1 cellular context compared by ENCODE assay signal in the genomic region with DNA sequence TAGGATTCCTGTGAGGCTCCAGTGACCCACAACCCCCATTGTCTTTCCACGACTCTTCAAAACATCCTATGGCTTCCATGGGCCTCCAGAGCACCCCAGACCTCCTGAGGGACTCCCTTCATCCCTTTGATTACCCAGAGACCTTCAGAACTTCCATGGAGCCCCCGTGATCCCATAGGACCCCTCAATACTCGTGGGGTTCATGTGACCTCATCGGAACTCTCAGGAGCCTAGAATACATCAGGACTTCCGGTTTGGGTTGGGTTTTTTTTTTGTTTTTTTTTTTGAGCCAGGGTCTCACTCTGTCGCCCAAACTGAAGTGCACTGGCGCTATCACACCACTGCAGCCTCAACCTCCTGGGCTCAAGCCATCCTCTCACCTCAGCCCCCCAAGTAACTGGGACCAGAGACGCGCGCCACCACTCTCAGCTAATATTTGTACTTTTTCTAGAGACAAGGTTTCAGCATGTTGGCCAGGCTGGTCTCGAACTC.
TF ChIP-seq lines count a peak whose summit lies in the region.

No MANE protein-coding gene starts in this region.

TF ChIP-seq in GM12878, 131 proteins besides CTCF, POLR2A, EP300 and RAD21 (continued from another document and continues in another):
- TF ChIP-seq POU2F2 (IDR thresholded peaks at IDR 0.05; ENCODE audit: borderline replicate concordance, low read depth, low read length) (no peak), MTA3 (IDR thresholded peaks at IDR 0.05; ENCODE audit: borderline replicate concordance, low read length) (0 out of 2 replicates have a peak, but pooled peaks have one; percentile 35), CREM (IDR thresholded peaks at IDR 0.05; ENCODE audit: low read depth) (0 out of 2 replicates have a peak, but pooled peaks have one; percentile 18), NR2C1 (IDR thresholded peaks at IDR 0.05) (no peak), CHD2 (IDR thresholded peaks at IDR 0.05; ENCODE audit: borderline replicate concordance, low read depth, low read length) (no peak), KLF5 (IDR thresholded peaks at IDR 0.05; ENCODE audit: partially characterized antibody) (no peak), ZNF217 (IDR thresholded peaks at IDR 0.05) (no peak), SREBF2 (IDR thresholded peaks at IDR 0.05; ENCODE audit: low read length) (no peak), LARP7 (IDR thresholded peaks at IDR 0.05) (no peak), MYB (IDR thresholded peaks at IDR 0.05; ENCODE audit: borderline replicate concordance, low read depth, low read length) (no peak), IKZF1 (conservative IDR thresholded peaks at IDR 0.05) (peak; percentile 64), RBBP5 (conservative IDR thresholded peaks at IDR 0.05) (no peak), SREBF1 (IDR thresholded peaks at IDR 0.05; ENCODE audit: low read length) (no peak), SP1 (IDR thresholded peaks at IDR 0.05; ENCODE audit: low read depth, low read length) (no peak), TAF1 (IDR thresholded peaks at IDR 0.05; ENCODE audit: borderline replicate concordance, low read depth, low read length) (no peak), HDAC6 (IDR thresholded peaks at IDR 0.05; ENCODE audit: unreplicated experiment) (no peak), NR2C2 (IDR thresholded peaks at IDR 0.05; ENCODE audit: borderline replicate concordance, control insufficient read depth, insufficient read length, low read depth) (no peak), KAT2A (conservative IDR thresholded peaks at IDR 0.05; ENCODE audit: control insufficient read depth, low read depth, low read length) (no peak), BCL11A (IDR thresholded peaks at IDR 0.05; ENCODE audit: low read depth, low read length) (no peak), POLR2AphosphoS2 (IDR thresholded peaks at IDR 0.05; ENCODE audit: low read depth, low read length) (0 out of 2 replicates have a peak, but pooled peaks have one; percentile 25), TBL1XR1 (IDR thresholded peaks at IDR 0.05; ENCODE audit: low read depth, low read length) (no peak), NBN (IDR thresholded peaks at IDR 0.05) (0 out of 2 replicates have a peak, but pooled peaks have one; percentile 76), RCOR1 (conservative IDR thresholded peaks at IDR 0.05; ENCODE audit: low read depth, low read length) (no peak), GABPA (IDR thresholded peaks at IDR 0.05; ENCODE audit: low read depth) (peak; percentile 60), SRF (IDR thresholded peaks at IDR 0.05; ENCODE audit: low read depth in 2 of 2, low read length in 2 of 2) (no peak), SMC3 (IDR thresholded peaks at IDR 0.05; ENCODE audit: borderline replicate concordance, low read length) (no peak), FOXM1 (IDR thresholded peaks at IDR 0.05; ENCODE audit: low read depth, low read length) (no peak), ZNF207 (IDR thresholded peaks at IDR 0.05; ENCODE audit: borderline replicate concordance) (0 out of 2 replicates have a peak, but pooled peaks have one; percentile 7), CREB1 (IDR thresholded peaks at IDR 0.05; ENCODE audit: low read depth) (no peak), NFYA (IDR thresholded peaks at IDR 0.05; ENCODE audit: borderline replicate concordance, low read depth, low read length) (no peak), MXI1 (IDR thresholded peaks at IDR 0.05; ENCODE audit: low read depth, low read length) (no peak), ATF7 (IDR thresholded peaks at IDR 0.05; ENCODE audit: low read depth) (peak; percentile 80), DPF2 (IDR thresholded peaks at IDR 0.05) (no peak), TCF12 (IDR thresholded peaks at IDR 0.05; ENCODE audit: low read depth, low read length) (no peak), TCF3 (IDR thresholded peaks at IDR 0.05; ENCODE audit: borderline replicate concordance, insufficient read depth, low read depth, low read length) (no peak), SUZ12 (IDR thresholded peaks at IDR 0.05; ENCODE audit: unreplicated experiment) (no peak), SIX5 (IDR thresholded peaks at IDR 0.05; ENCODE audit: low read depth, low read length, severe bottlenecking) (no peak), HDGF (IDR thresholded peaks at IDR 0.05) (no peak), YBX1 (IDR thresholded peaks at IDR 0.05) (no peak), MEF2B (IDR thresholded peaks at IDR 0.05; ENCODE audit: partially characterized antibody, poor library complexity, severe bottlenecking) (peak; percentile 57), NRF1 (conservative IDR thresholded peaks at IDR 0.05; ENCODE audit: low read depth, low read length) (no peak), SMAD5 (IDR thresholded peaks at IDR 0.05; ENCODE audit: low read depth) (no peak; the same call in 1 of the 2 replicates), RB1 (IDR thresholded peaks at IDR 0.05; ENCODE audit: borderline replicate concordance) (no peak), RUNX3 (IDR thresholded peaks at IDR 0.05; ENCODE audit: low read length) (no peak), NFIC (IDR thresholded peaks at IDR 0.05; ENCODE audit: low read depth, low read length) (peak; percentile 50; the same call in 1 of the 2 replicates), NR2F1 (conservative IDR thresholded peaks at IDR 0.05) (no peak), ZNF622 (IDR thresholded peaks at IDR 0.05) (no peak), CBX3 (IDR thresholded peaks at IDR 0.05; ENCODE audit: borderline replicate concordance, low read depth) (no peak)
- TF ChIP-seq, protein P1, sequence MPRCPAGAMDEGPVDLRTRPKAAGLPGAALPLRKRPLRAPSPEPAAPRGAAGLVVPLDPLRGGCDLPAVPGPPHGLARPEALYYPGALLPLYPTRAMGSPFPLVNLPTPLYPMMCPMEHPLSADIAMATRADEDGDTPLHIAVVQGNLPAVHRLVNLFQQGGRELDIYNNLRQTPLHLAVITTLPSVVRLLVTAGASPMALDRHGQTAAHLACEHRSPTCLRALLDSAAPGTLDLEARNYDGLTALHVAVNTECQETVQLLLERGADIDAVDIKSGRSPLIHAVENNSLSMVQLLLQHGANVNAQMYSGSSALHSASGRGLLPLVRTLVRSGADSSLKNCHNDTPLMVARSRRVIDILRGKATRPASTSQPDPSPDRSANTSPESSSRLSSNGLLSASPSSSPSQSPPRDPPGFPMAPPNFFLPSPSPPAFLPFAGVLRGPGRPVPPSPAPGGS (IDR thresholded peaks at IDR 0.05; ENCODE audit: borderline replicate concordance, insufficient read depth, low read depth, low read length, poor library complexity, severe bottlenecking), result no peak
- TF ChIP-seq, protein P2, sequence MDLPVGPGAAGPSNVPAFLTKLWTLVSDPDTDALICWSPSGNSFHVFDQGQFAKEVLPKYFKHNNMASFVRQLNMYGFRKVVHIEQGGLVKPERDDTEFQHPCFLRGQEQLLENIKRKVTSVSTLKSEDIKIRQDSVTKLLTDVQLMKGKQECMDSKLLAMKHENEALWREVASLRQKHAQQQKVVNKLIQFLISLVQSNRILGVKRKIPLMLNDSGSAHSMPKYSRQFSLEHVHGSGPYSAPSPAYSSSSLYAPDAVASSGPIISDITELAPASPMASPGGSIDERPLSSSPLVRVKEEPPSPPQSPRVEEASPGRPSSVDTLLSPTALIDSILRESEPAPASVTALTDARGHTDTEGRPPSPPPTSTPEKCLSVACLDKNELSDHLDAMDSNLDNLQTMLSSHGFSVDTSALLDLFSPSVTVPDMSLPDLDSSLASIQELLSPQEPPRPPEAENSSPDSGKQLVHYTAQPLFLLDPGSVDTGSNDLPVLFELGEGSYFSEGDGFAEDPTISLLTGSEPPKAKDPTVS (IDR thresholded peaks at IDR 0.05; ENCODE audit: low read depth, low read length), result no peak
- TF ChIP-seq, protein P3, sequence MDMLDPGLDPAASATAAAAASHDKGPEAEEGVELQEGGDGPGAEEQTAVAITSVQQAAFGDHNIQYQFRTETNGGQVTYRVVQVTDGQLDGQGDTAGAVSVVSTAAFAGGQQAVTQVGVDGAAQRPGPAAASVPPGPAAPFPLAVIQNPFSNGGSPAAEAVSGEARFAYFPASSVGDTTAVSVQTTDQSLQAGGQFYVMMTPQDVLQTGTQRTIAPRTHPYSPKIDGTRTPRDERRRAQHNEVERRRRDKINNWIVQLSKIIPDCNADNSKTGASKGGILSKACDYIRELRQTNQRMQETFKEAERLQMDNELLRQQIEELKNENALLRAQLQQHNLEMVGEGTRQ (IDR thresholded peaks at IDR 0.05; ENCODE audit: borderline replicate concordance, low read depth, low read length), result no peak
- TF ChIP-seq, protein P4, sequence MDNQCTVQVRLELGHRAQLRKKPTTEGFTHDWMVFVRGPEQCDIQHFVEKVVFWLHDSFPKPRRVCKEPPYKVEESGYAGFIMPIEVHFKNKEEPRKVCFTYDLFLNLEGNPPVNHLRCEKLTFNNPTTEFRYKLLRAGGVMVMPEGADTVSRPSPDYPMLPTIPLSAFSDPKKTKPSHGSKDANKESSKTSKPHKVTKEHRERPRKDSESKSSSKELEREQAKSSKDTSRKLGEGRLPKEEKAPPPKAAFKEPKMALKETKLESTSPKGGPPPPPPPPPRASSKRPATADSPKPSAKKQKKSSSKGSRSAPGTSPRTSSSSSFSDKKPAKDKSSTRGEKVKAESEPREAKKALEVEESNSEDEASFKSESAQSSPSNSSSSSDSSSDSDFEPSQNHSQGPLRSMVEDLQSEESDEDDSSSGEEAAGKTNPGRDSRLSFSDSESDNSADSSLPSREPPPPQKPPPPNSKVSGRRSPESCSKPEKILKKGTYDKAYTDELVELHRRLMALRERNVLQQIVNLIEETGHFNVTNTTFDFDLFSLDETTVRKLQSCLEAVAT (IDR thresholded peaks at IDR 0.05), result peak; percentile 90
- TF ChIP-seq, protein P5, sequence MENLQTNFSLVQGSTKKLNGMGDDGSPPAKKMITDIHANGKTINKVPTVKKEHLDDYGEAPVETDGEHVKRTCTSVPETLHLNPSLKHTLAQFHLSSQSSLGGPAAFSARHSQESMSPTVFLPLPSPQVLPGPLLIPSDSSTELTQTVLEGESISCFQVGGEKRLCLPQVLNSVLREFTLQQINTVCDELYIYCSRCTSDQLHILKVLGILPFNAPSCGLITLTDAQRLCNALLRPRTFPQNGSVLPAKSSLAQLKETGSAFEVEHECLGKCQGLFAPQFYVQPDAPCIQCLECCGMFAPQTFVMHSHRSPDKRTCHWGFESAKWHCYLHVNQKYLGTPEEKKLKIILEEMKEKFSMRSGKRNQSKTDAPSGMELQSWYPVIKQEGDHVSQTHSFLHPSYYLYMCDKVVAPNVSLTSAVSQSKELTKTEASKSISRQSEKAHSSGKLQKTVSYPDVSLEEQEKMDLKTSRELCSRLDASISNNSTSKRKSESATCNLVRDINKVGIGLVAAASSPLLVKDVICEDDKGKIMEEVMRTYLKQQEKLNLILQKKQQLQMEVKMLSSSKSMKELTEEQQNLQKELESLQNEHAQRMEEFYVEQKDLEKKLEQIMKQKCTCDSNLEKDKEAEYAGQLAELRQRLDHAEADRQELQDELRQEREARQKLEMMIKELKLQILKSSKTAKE (IDR thresholded peaks at IDR 0.05; ENCODE audit: low read depth, poor library complexity, severe bottlenecking), result no peak
- TF ChIP-seq, protein P6, sequence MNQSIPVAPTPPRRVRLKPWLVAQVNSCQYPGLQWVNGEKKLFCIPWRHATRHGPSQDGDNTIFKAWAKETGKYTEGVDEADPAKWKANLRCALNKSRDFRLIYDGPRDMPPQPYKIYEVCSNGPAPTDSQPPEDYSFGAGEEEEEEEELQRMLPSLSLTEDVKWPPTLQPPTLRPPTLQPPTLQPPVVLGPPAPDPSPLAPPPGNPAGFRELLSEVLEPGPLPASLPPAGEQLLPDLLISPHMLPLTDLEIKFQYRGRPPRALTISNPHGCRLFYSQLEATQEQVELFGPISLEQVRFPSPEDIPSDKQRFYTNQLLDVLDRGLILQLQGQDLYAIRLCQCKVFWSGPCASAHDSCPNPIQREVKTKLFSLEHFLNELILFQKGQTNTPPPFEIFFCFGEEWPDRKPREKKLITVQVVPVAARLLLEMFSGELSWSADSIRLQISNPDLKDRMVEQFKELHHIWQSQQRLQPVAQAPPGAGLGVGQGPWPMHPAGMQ (IDR thresholded peaks at IDR 0.05; ENCODE audit: borderline replicate concordance), result no peak
- TF ChIP-seq, protein P7, sequence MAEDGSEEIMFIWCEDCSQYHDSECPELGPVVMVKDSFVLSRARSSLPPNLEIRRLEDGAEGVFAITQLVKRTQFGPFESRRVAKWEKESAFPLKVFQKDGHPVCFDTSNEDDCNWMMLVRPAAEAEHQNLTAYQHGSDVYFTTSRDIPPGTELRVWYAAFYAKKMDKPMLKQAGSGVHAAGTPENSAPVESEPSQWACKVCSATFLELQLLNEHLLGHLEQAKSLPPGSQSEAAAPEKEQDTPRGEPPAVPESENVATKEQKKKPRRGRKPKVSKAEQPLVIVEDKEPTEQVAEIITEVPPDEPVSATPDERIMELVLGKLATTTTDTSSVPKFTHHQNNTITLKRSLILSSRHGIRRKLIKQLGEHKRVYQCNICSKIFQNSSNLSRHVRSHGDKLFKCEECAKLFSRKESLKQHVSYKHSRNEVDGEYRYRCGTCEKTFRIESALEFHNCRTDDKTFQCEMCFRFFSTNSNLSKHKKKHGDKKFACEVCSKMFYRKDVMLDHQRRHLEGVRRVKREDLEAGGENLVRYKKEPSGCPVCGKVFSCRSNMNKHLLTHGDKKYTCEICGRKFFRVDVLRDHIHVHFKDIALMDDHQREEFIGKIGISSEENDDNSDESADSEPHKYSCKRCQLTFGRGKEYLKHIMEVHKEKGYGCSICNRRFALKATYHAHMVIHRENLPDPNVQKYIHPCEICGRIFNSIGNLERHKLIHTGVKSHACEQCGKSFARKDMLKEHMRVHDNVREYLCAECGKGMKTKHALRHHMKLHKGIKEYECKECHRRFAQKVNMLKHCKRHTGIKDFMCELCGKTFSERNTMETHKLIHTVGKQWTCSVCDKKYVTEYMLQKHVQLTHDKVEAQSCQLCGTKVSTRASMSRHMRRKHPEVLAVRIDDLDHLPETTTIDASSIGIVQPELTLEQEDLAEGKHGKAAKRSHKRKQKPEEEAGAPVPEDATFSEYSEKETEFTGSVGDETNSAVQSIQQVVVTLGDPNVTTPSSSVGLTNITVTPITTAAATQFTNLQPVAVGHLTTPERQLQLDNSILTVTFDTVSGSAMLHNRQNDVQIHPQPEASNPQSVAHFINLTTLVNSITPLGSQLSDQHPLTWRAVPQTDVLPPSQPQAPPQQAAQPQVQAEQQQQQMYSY (CRISPR knock-in tag; IDR thresholded peaks at IDR 0.05), result no peak
- TF ChIP-seq, protein P8, sequence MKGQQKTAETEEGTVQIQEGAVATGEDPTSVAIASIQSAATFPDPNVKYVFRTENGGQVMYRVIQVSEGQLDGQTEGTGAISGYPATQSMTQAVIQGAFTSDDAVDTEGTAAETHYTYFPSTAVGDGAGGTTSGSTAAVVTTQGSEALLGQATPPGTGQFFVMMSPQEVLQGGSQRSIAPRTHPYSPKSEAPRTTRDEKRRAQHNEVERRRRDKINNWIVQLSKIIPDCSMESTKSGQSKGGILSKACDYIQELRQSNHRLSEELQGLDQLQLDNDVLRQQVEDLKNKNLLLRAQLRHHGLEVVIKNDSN (IDR thresholded peaks at IDR 0.05; ENCODE audit: borderline replicate concordance, extremely low read length, insufficient read depth, low read depth, low read length), result no peak
